21 cellular contexts compared by ENCODE assay signal in genomic region chr14:35202195-35202594, GRCh38.
DNase-seq lines count a peak whose midpoint lies in the region; ATAC-seq lines count a peak whose summit lies in the region.
"Had no signal": no experiment of that assay in that cellular context is flagged by ENCODE, and none has a peak within 500 bp of the region (broad histone marks: within the 10 kb centered on the region; RNA-seq: fewer than 3 reads in every experiment).

No MANE protein-coding gene starts in this region.

- H3K36me3 Mint-ChIP-seq in activated naive CD8-positive, alpha-beta T cell: peaks cover 3% of the 10 kb centered on the region
- H3K36me3 Mint-ChIP-seq in activated naive CD8-positive, alpha-beta T cell treated with anti-CD3 and anti-CD28 coated beads for 36 hours: peaks cover 11% of the 10 kb centered on the region
- peaks cover 18% of the 10 kb centered on the region for H3K36me3 Mint-ChIP-seq in activated T-helper 2 cell treated with anti-CD3 and anti-CD28 coated beads, Interferon-gamma antibody, Interleukin-2, Interleukin-4, amounts not matched to agents 10 μg/mL and 5 μg/mL and 100 μg/mL, durations not matched to agents 14 hours and 24 hours and 36 hours (ENCODE audit: low read depth)
- peaks cover 6% of the 10 kb centered on the region for H3K36me3 Mint-ChIP-seq in stimulated activated effector memory CD8-positive, alpha-beta T cell treated with anti-CD3 and anti-CD28 coated beads, Interleukin-12 subunit alpha, Interleukin-12 subunit beta, amount 100 ng/mL, for 72 hours

- H3K27me3 Mint-ChIP-seq in activated naive CD8-positive, alpha-beta T cell: no peaks in the 10 kb centered on the region
- no peaks in the 10 kb centered on the region for H3K27me3 Mint-ChIP-seq in activated naive CD8-positive, alpha-beta T cell treated with anti-CD3 and anti-CD28 coated beads for 36 hours
- no peaks in the 10 kb centered on the region for H3K27me3 Mint-ChIP-seq in activated T-helper 2 cell treated with anti-CD3 and anti-CD28 coated beads, Interferon-gamma antibody, Interleukin-2, Interleukin-4, amounts not matched to agents 10 μg/mL and 5 μg/mL and 100 μg/mL, durations not matched to agents 14 hours and 24 hours and 36 hours (ENCODE audit: low read depth)

- no peak for DNase-seq in activated naive CD8-positive, alpha-beta T cell treated with anti-CD3 and anti-CD28 coated beads for 36 hours
- peak; percentile 10 for DNase-seq in KG1 (lab: John Stamatoyannopoulos, UW)
- DNase-seq in activated T-helper 2 cell treated with anti-CD3 and anti-CD28 coated beads, Interferon-gamma antibody, Interleukin-2, Interleukin-4, amounts not matched to agents 10 μg/mL and 5 μg/mL and 100 μg/mL, durations not matched to agents 14 hours and 24 hours and 36 hours (ENCODE audit: low spot score): no peak
- no peak for DNase-seq in stimulated activated effector memory CD8-positive, alpha-beta T cell treated with anti-CD3 and anti-CD28 coated beads, Interleukin-12 subunit alpha, Interleukin-12 subunit beta, amount 100 ng/mL, for 72 hours (ENCODE audit: low spot score in 2 of 2)
- no peak for DNase-seq in NCI-H526 (lab: John Stamatoyannopoulos, UW)
- DNase-seq in AG20443 (ENCODE audit: low spot score): no peak
- DNase-seq: activated T-cell treated with anti-CD3 and anti-CD28 coated beads, Interleukin-2, amount 50 U/mL, for 48 hours; adrenal gland; dermis blood vessel endothelial cell; HCEC 1CT; heart left ventricle; left ventricle myocardium inferior; midbrain; NCI-H1436; NCI-H526 treated with DMSO at 0.1 percent for 48 hours; psoas muscle; stimulated activated CD4-positive, alpha-beta T cell treated with anti-CD3 and anti-CD28 coated beads, Interleukin-2, amount 100 ng/mL, for 24 hours; stimulated activated naive CD4-positive, alpha-beta T cell had no signal

- H3K4me1 Mint-ChIP-seq in activated naive CD8-positive, alpha-beta T cell (ENCODE audit: low read depth): peaks cover 33% of the 10 kb centered on the region
- H3K4me1 Mint-ChIP-seq in activated naive CD8-positive, alpha-beta T cell treated with anti-CD3 and anti-CD28 coated beads for 36 hours: peaks cover 26% of the 10 kb centered on the region
- H3K4me1 Mint-ChIP-seq in activated T-helper 2 cell treated with anti-CD3 and anti-CD28 coated beads, Interferon-gamma antibody, Interleukin-2, Interleukin-4, amounts not matched to agents 10 μg/mL and 5 μg/mL and 100 μg/mL, durations not matched to agents 14 hours and 24 hours and 36 hours (ENCODE audit: low read depth): peaks cover 37% of the 10 kb centered on the region
- peaks cover 50% of the 10 kb centered on the region for H3K4me1 Mint-ChIP-seq in stimulated activated effector memory CD8-positive, alpha-beta T cell treated with anti-CD3 and anti-CD28 coated beads, Interleukin-12 subunit alpha, Interleukin-12 subunit beta, amount 100 ng/mL, for 72 hours
- H3K4me1 Mint-ChIP-seq: neural crest cell had no signal

- intact Hi-C loops in activated T-helper 2 cell treated with anti-CD3 and anti-CD28 coated beads, Interferon-gamma antibody, Interleukin-2, Interleukin-4, amounts not matched to agents 10 μg/mL and 5 μg/mL and 100 μg/mL, durations not matched to agents 14 hours and 24 hours and 36 hours (cut with micrococcal nuclease): loop anchor here (5.0 kb wide), 2 partner anchors 40 to 60 kb away; no protein-coding TSS in a partner anchor

- ATAC-seq in stimulated activated effector memory CD8-positive, alpha-beta T cell treated with anti-CD3 and anti-CD28 coated beads, Interleukin-12 subunit alpha, Interleukin-12 subunit beta, amount 100 ng/mL, for 72 hours: no peak
- ATAC-seq: heart left ventricle, psoas muscle, Right ventricle myocardium inferior had no signal

- peak overlapping the region; percentile 30 for H3K27ac Mint-ChIP-seq in activated naive CD8-positive, alpha-beta T cell
- no peak overlapping the region for H3K27ac Mint-ChIP-seq in activated naive CD8-positive, alpha-beta T cell treated with anti-CD3 and anti-CD28 coated beads for 36 hours
- peak overlapping the region; percentile 54 for H3K27ac Mint-ChIP-seq in activated T-helper 2 cell treated with anti-CD3 and anti-CD28 coated beads, Interferon-gamma antibody, Interleukin-2, Interleukin-4, amounts not matched to agents 10 μg/mL and 5 μg/mL and 100 μg/mL, durations not matched to agents 14 hours and 24 hours and 36 hours
- H3K27ac Mint-ChIP-seq in stimulated activated effector memory CD8-positive, alpha-beta T cell treated with anti-CD3 and anti-CD28 coated beads, Interleukin-12 subunit alpha, Interleukin-12 subunit beta, amount 100 ng/mL, for 72 hours: peak overlapping the region; percentile 84

- H3K9me3 Mint-ChIP-seq in activated naive CD8-positive, alpha-beta T cell (ENCODE audit: low read depth): no peaks in the 10 kb centered on the region
- H3K9me3 Mint-ChIP-seq in activated naive CD8-positive, alpha-beta T cell treated with anti-CD3 and anti-CD28 coated beads for 36 hours: no peaks in the 10 kb centered on the region
- H3K9me3 Mint-ChIP-seq in activated T-helper 2 cell treated with anti-CD3 and anti-CD28 coated beads, Interferon-gamma antibody, Interleukin-2, Interleukin-4, amounts not matched to agents 10 μg/mL and 5 μg/mL and 100 μg/mL, durations not matched to agents 14 hours and 24 hours and 36 hours: no peaks in the 10 kb centered on the region
- no peaks in the 10 kb centered on the region for H3K9me3 Mint-ChIP-seq in stimulated activated effector memory CD8-positive, alpha-beta T cell treated with anti-CD3 and anti-CD28 coated beads, Interleukin-12 subunit alpha, Interleukin-12 subunit beta, amount 100 ng/mL, for 72 hours
- H3K9me3 Mint-ChIP-seq: neural crest cell had no signal

- no peak overlapping the region for H3K4me3 Mint-ChIP-seq in activated naive CD8-positive, alpha-beta T cell
- no peak overlapping the region for H3K4me3 Mint-ChIP-seq in activated naive CD8-positive, alpha-beta T cell treated with anti-CD3 and anti-CD28 coated beads for 36 hours
- H3K4me3 Mint-ChIP-seq in activated T-helper 2 cell treated with anti-CD3 and anti-CD28 coated beads, Interferon-gamma antibody, Interleukin-2, Interleukin-4, amounts not matched to agents 10 μg/mL and 5 μg/mL and 100 μg/mL, durations not matched to agents 14 hours and 24 hours and 36 hours (ENCODE audit: low read depth): peak overlapping the region; percentile 9
- no peak overlapping the region for H3K4me3 Mint-ChIP-seq in stimulated activated effector memory CD8-positive, alpha-beta T cell treated with anti-CD3 and anti-CD28 coated beads, Interleukin-12 subunit alpha, Interleukin-12 subunit beta, amount 100 ng/mL, for 72 hours
- H3K4me3 Mint-ChIP-seq: neural crest cell had no signal
